ENCODE assay signal across 21 cellular contexts in the genomic region with DNA sequence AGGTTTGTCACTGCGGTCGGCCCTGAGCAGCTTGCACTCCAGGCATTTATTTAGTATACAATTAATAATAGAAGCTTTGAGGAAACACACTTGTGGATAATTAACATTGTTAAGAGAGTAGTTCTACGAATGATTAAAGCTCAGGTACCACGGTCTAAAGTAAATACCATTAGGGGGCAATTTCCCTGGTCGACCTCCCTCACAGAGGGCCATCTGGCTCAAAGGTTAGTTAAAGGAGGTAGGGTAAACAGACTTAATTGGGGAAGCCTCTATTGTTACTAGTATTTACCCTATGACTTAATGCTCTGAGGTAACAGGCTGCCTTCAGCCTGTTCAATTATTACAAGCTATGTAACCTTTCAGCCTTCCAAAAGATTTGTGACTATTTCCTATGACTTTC.
DNase-seq lines count a peak whose midpoint lies in the region; ATAC-seq and TF ChIP-seq lines count a peak whose summit lies in the region.
"Had no signal": no experiment of that assay in that cellular context is flagged by ENCODE, and none has a peak within 500 bp of the region (broad histone marks: within the 10 kb centered on the region; RNA-seq: fewer than 3 reads in every experiment).

No MANE protein-coding gene starts in this region.

- TF ChIP-seq CTCF in AG04450 (IDR thresholded peaks at IDR 0.05; ENCODE audit: low read depth, low read length), result no peak

- CTCF ChIA-PET in AG04450 (lab: Charles Lee), result no interaction called here

- H3K4me3 ChIP-seq in AG04450 (ENCODE audit: low read depth, low read length), result no peak overlapping the region
- H3K4me3 ChIP-seq: body of pancreas, psoas muscle, transverse colon had no signal

- no peak for ATAC-seq in GM18867 (IDR thresholded peaks at IDR 0.05; ENCODE audit: unreplicated experiment)
- ATAC-seq: body of pancreas, left lobe of liver, PC-3, psoas muscle had no signal

- POLR2A ChIA-PET in AG04450 (lab: Yijun Ruan, JAX), result interaction anchor here (0.8 to 1.9 kb wide), 3 partner anchors 10 to 156 kb away, joined by 3 to 7 read pairs (median 7); partner anchors contain the start of gene F3

- DNase-seq in AG04450 (ENCODE audit: low read depth, low spot score) (no peak), NCI-H1092 treated with DMSO at 0.1 percent for 48 hours (lab: John Stamatoyannopoulos, UW) (peak; percentile 93), NCI-H510A (lab: John Stamatoyannopoulos, UW) (peak; percentile 40), glomerular visceral epithelial cell (ENCODE audit: extremely low spot score) (peak; percentile 29), T1000 (lab: John Stamatoyannopoulos, UW) (no peak)
- no peak for DNase-seq in activated CD4-positive, alpha-beta T cell treated with anti-CD3 and anti-CD28 coated beads, Interleukin-2, amount 50 U/mL, for 1 hour
- DNase-seq in effector CD8-positive, alpha-beta T cell (lab: John Stamatoyannopoulos, UW), result no peak
- DNase-seq: ACHN; activated B cell treated with CpG ODN at 0.5 μM for 24 hours; activated naive CD4-positive, alpha-beta T cell; body of pancreas; CD8-positive, alpha-beta memory T cell; GOT3; KG1; naive B cell; NCI-H187 treated with DMSO at 0.1 percent for 48 hours; PC-3; psoas muscle; transverse colon had no signal

- H3K27ac ChIP-seq in AG04450 (ENCODE audit: low read depth, low read length), result peak overlapping the region; percentile 33
- H3K27ac ChIP-seq: psoas muscle, transverse colon had no signal

- no peaks in the 10 kb centered on the region for H3K27me3 ChIP-seq in AG04450 (ENCODE audit: control insufficient read depth, insufficient read depth, low read length)
- H3K27me3 ChIP-seq: body of pancreas, transverse colon had no signal

- H3K9me3 ChIP-seq in AG04450 (ENCODE audit: control insufficient read depth, insufficient read depth, low read length), result no peaks in the 10 kb centered on the region
- H3K9me3 ChIP-seq: body of pancreas, psoas muscle, transverse colon had no signal

Comparison
In these comparisons a context has a peak if more than half of its experiments do, and no peak if none do; other contexts are left out.
1. DNase-seq: peak in NCI-H1092 treated with DMSO at 0.1 percent for 48 hours (single experiment), NCI-H510A (single experiment) and glomerular visceral epithelial cell (single experiment); none in AG04450 (single experiment), activated CD4-positive, alpha-beta T cell treated with anti-CD3 and anti-CD28 coated beads, Interleukin-2, amount 50 U/mL, for 1 hour (single experiment), T1000 (single experiment) and effector CD8-positive, alpha-beta T cell (single experiment).